In the genomic region with DNA sequence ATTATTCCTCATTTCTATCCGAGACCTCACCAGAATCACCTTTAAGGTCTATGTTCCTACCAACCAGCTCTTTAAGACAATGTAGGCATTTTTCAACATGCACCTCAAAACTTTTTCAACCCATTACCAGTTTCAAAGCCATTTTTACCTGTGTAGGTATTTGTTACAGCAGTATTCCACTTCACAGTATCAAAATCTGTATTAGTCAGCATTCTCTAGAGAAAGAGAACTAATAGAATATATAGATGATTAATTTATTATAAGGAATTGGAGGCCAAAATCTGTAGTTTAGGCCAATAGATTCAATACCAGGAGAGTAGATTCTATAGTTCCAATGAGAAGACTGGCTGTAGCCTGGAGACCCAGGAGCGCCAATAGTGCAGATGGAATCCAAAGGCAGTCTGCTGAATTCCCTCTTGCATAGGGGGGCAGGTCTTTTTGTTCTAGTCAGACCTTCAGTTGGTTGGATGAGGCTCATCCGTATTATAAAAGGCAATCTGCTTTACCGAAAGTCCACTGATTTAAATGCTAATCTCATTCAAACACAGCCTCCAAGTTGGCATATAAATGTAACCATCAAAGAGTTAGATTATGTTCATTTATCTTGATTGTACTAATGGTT, we compare ENCODE assay signal across 24 cellular contexts.
"Had no signal": no experiment of that assay in that cellular context is flagged by ENCODE, and none has a peak within 500 bp of the region (broad histone marks: within the 10 kb centered on the region; RNA-seq: fewer than 3 reads in every experiment).

No MANE protein-coding gene starts in this region.

- H3K27ac Mint-ChIP-seq: memory B cell; mesothelial cell of epicardium; natural killer cell treated with Interleukin-12 subunit alpha and Interleukin-12 subunit beta and Interleukin-15 and Interleukin-18, amount 100 ng/mL, for 72 hours; progenitor cell of endocrine pancreas had no signal

- ATAC-seq: esophagus mucosa; heart left ventricle; left cardiac atrium; lower lobe of right lung; natural killer cell treated with Interleukin-12 subunit alpha and Interleukin-12 subunit beta and Interleukin-15 and Interleukin-18, amount 100 ng/mL, for 72 hours; pancreas; right cardiac atrium had no signal

- H3K9me3 Mint-ChIP-seq: memory B cell had no signal

- H3K27me3 Mint-ChIP-seq: memory B cell; natural killer cell treated with Interleukin-12 subunit alpha and Interleukin-12 subunit beta and Interleukin-15 and Interleukin-18, amount 100 ng/mL, for 72 hours; progenitor cell of endocrine pancreas had no signal

- DNase-seq: cortex of kidney; dorsolateral prefrontal cortex; effector memory CD4-positive, alpha-beta T cell; heart left ventricle; hippocampal formation; kidney; left cardiac atrium; left ventricle myocardium inferior; lower lobe of right lung; occipital lobe; pancreas; right cardiac atrium; small intestine; stimulated activated CD4-positive, alpha-beta T cell treated with anti-CD3 and anti-CD28 coated beads, Interleukin-12 subunit alpha, Interleukin-12 subunit beta, amount 100 ng/mL, for 4 hours; stimulated activated naive CD4-positive, alpha-beta T cell; stomach; substantia nigra; transverse colon had no signal

- H3K4me1 Mint-ChIP-seq: memory B cell, mesothelial cell of epicardium had no signal

- H3K27ac ChIP-seq: dorsolateral prefrontal cortex, heart left ventricle, left ventricle myocardium inferior, lower lobe of right lung, pancreas, stomach, thoracic aorta, transverse colon had no signal

- H3K36me3 Mint-ChIP-seq: memory B cell; mesothelial cell of epicardium; natural killer cell treated with Interleukin-12 subunit alpha and Interleukin-12 subunit beta and Interleukin-15 and Interleukin-18, amount 100 ng/mL, for 72 hours had no signal

- H3K4me3 ChIP-seq: dorsolateral prefrontal cortex, heart left ventricle, left ventricle myocardium inferior, lower lobe of right lung, pancreas, stomach, thoracic aorta, transverse colon had no signal

- H3K36me3 ChIP-seq: heart left ventricle, left ventricle myocardium inferior, lower lobe of right lung, pancreas, stomach, thoracic aorta, transverse colon had no signal

- H3K27me3 ChIP-seq: dorsolateral prefrontal cortex, heart left ventricle, pancreas, stomach, transverse colon had no signal

- H3K4me1 ChIP-seq: heart left ventricle, left ventricle myocardium inferior, lower lobe of right lung, pancreas, stomach, transverse colon had no signal

- H3K9me3 ChIP-seq: heart left ventricle, left ventricle myocardium inferior, lower lobe of right lung, pancreas, stomach, thoracic aorta, transverse colon had no signal

- H3K4me3 Mint-ChIP-seq: memory B cell; mesothelial cell of epicardium; natural killer cell treated with Interleukin-12 subunit alpha and Interleukin-12 subunit beta and Interleukin-15 and Interleukin-18, amount 100 ng/mL, for 72 hours had no signal
